Comparison of ENCODE assay signal across 8 cellular contexts in the genomic region with DNA sequence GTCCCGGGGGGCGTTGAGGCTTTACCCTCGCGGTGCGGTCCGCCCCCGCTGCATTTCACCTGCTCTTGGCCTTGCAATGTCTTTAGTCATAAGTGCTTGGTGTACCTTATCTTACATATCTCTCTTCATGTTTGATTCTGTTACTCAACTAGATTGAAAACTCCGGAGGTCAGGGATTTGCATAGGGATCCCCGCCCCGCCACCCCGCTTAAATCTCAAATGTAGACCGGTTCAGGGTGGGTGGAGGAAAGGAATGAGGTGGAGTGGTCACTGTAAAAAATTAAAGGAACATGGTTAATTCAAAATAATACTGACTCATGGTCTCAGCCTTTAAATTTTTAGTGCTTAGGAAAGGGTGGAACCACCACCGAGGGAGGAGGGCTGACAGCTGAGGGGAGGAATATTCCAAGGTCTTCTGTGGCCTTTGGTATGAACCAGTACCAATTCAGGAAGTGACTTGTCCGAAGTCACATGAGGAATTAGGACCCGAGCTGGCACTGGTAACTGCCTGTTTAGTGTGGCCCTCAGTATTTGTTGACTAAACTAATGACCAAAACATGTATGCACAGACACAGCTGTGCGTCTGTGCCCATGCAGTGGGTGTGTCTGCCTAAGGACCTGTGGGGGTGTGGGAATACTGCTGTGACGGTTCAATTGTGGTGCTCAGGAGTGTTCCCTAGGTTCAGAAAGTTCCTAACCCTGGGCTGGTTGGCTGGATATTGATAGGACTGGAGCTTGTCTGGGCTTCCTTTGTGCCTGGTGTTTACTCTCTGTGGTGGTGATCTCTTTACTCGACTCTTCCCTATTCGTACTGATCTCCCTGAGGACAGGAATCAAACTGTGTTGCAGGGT. TPM values are rescaled to one million over a fixed set of nuclear protein-coding genes. Genes with fewer than 3 reads are reported as not detected.
DNase-seq lines count a peak whose midpoint lies in the region; ATAC-seq and TF ChIP-seq lines count a peak whose summit lies in the region.

No MANE protein-coding gene starts in this region.

- H3K4ac ChIP-seq in mesendoderm (ENCODE audit: low read depth, low read length) = no peak overlapping the region

- peak overlapping the region; percentile 70 for H3K4me2 ChIP-seq in mesendoderm (ENCODE audit: low read length)

- 6 to 7% methylated on average over 19 of the region's 19 CpGs for WGBS in ectodermal cell, 2 experiments
- no CpG with 5 or more reads among the region's 19 CpGs for whole genome bisulfite sequencing in mesendoderm (ENCODE audit: extremely low coverage, insufficient coverage, low lambda C conversion rate)

- peak overlapping the region; percentile 93 for H3K56ac ChIP-seq in mesendoderm (ENCODE audit: low read length)

- H4K8ac ChIP-seq in mesendoderm (ENCODE audit: low read depth, low read length) = no peak overlapping the region

- peak overlapping the region; percentile 91 for H3K27ac Mint-ChIP-seq in stimulated activated memory B cell treated with anti-CD40 and anti-IgM and Interleukin-4, amounts not matched to agents 10 μg/mL and 1 μg/mL and 100 μg/mL, for 72 hours

- peak; percentile 32 for ATAC-seq in GM21576 (IDR thresholded peaks at IDR 0.05; ENCODE audit: unreplicated experiment)
- peak; percentile 43 for ATAC-seq in stimulated activated memory B cell treated with anti-CD40 and anti-IgM and Interleukin-4, amounts not matched to agents 10 μg/mL and 1 μg/mL and 100 μg/mL, for 72 hours

- H3K36me3 ChIP-seq in ectodermal cell (ENCODE audit: control insufficient read depth, insufficient read depth, low read length) (no peaks in the 10 kb centered on the region), mesendoderm (ENCODE audit: control insufficient read depth, insufficient read depth, low read length) (no peaks in the 10 kb centered on the region)

- DNase-seq in GM10248 (ENCODE audit: extremely low spot score) (peak; percentile 57), UCSD-AML1 (lab: John Stamatoyannopoulos, UW; ENCODE audit: unreplicated experiment) (peak; percentile 48), mesendoderm (peak; percentile 67), SHP77 treated with DMSO at 0.1 percent for 48 hours (lab: John Stamatoyannopoulos, UW) (no peak)

- no peak overlapping the region for H2BK5ac ChIP-seq in mesendoderm (ENCODE audit: low read length)

- peaks cover 5% of the 10 kb centered on the region for H3K4me1 ChIP-seq in ectodermal cell (ENCODE audit: control insufficient read depth, insufficient read depth, low read length)
- H3K4me1 ChIP-seq in mesendoderm (ENCODE audit: control insufficient read depth, low read depth, low read length) = peaks cover 8% of the 10 kb centered on the region

- POLR2A ChIA-PET in GM10248 (lab: Yijun Ruan, JAX) = interaction anchor here (1.2 kb wide), 1 partner anchor 13 kb away, joined by 5 read pairs; a partner anchor contains a TSS

- H2BK15ac ChIP-seq in mesendoderm (replicated peaks; ENCODE audit: low read depth) = no peak overlapping the region

- peak overlapping the region; percentile 94 for H3K4me3 Mint-ChIP-seq in stimulated activated memory B cell treated with anti-CD40 and anti-IgM and Interleukin-4, amounts not matched to agents 10 μg/mL and 1 μg/mL and 100 μg/mL, for 72 hours

- no peaks in the 10 kb centered on the region for H3K9me3 ChIP-seq in ectodermal cell (ENCODE audit: control insufficient read depth, low read length)

- peak overlapping the region; percentile 29 for H3K23ac ChIP-seq in mesendoderm (ENCODE audit: low read length)

- no peaks in the 10 kb centered on the region for H3K9me3 Mint-ChIP-seq in stimulated activated memory B cell treated with anti-CD40 and anti-IgM and Interleukin-4, amounts not matched to agents 10 μg/mL and 1 μg/mL and 100 μg/mL, for 72 hours

- peaks cover 48% of the 10 kb centered on the region for H3K4me1 Mint-ChIP-seq in stimulated activated memory B cell treated with anti-CD40 and anti-IgM and Interleukin-4, amounts not matched to agents 10 μg/mL and 1 μg/mL and 100 μg/mL, for 72 hours

- H3K4me3 ChIP-seq in ectodermal cell (ENCODE audit: insufficient read depth, low read depth, low read length) (peak overlapping the region; percentile 91), mesendoderm (ENCODE audit: low read length) (peak overlapping the region; percentile 84)

- H3K27me3 Mint-ChIP-seq in stimulated activated memory B cell treated with anti-CD40 and anti-IgM and Interleukin-4, amounts not matched to agents 10 μg/mL and 1 μg/mL and 100 μg/mL, for 72 hours = no peaks in the 10 kb centered on the region

- no peak for TF ChIP-seq RAD21 in Ishikawa (IDR thresholded peaks at IDR 0.05; ENCODE audit: low read depth)

- peaks cover 52% of the 10 kb centered on the region for H3K79me2 ChIP-seq in mesendoderm (ENCODE audit: control insufficient read depth, insufficient read depth, low read length)

- H3K27me3 ChIP-seq in ectodermal cell (ENCODE audit: control insufficient read depth, insufficient read depth, low read length, poor library complexity, severe bottlenecking) (no peaks in the 10 kb centered on the region), mesendoderm (ENCODE audit: insufficient read depth, low read length, poor library complexity) (no peaks in the 10 kb centered on the region)

- no peak overlapping the region for H3K18ac ChIP-seq in mesendoderm (ENCODE audit: low read length)

- CTCF ChIA-PET in GM10248 (lab: Yijun Ruan, JAX) = interaction anchor here (0.8 to 3.1 kb wide), 5 partner anchors 9 to 309 kb away, joined by 3 to 12 read pairs (median 3); no protein-coding TSS in a partner anchor

- H2AK5ac ChIP-seq in mesendoderm (ENCODE audit: low read length) = no peak overlapping the region

- H3K27ac ChIP-seq in ectodermal cell (ENCODE audit: insufficient read depth, low read depth, low read length, poor library complexity, severe bottlenecking) (no peak overlapping the region), mesendoderm (ENCODE audit: low read depth, low read length) (peak overlapping the region; percentile 45)

- H3K36me3 Mint-ChIP-seq in stimulated activated memory B cell treated with anti-CD40 and anti-IgM and Interleukin-4, amounts not matched to agents 10 μg/mL and 1 μg/mL and 100 μg/mL, for 72 hours = peaks cover 13% of the 10 kb centered on the region

- TF ChIP-seq CTCF in GM10248 (IDR thresholded peaks at IDR 0.05; ENCODE audit: control extremely low read depth, extremely low read depth, low read depth, missing control alignments) = no peak

- no peak for TF ChIP-seq EP300 in Ishikawa (IDR thresholded peaks at IDR 0.05; ENCODE audit: borderline replicate concordance)

- H4K5ac ChIP-seq in mesendoderm (ENCODE audit: low read length) = no peak overlapping the region

- peaks cover 16% of the 10 kb centered on the region for H3K79me1 ChIP-seq in mesendoderm (ENCODE audit: low read length)

- no peak overlapping the region for H2BK120ac ChIP-seq in mesendoderm (ENCODE audit: low read depth, low read length)

- peak overlapping the region; percentile 87 for H3K9ac ChIP-seq in mesendoderm (ENCODE audit: low read length)

TF ChIP-seq in Ishikawa, 13 proteins besides CTCF, POLR2A, EP300 and RAD21:
- TF ChIP-seq NFIC (IDR thresholded peaks at IDR 0.05) (no peak), TAF1 (IDR thresholded peaks at IDR 0.05; ENCODE audit: low read depth) (no peak), ZBTB7A (IDR thresholded peaks at IDR 0.05; ENCODE audit: low read depth) (no peak), TEAD4 (IDR thresholded peaks at IDR 0.05) (no peak), EGR1 (IDR thresholded peaks at IDR 0.05) (peak; percentile 20; the same call in 1 of the 2 replicates)
- TF ChIP-seq, protein P1, sequence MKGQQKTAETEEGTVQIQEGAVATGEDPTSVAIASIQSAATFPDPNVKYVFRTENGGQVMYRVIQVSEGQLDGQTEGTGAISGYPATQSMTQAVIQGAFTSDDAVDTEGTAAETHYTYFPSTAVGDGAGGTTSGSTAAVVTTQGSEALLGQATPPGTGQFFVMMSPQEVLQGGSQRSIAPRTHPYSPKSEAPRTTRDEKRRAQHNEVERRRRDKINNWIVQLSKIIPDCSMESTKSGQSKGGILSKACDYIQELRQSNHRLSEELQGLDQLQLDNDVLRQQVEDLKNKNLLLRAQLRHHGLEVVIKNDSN (IDR thresholded peaks at IDR 0.05) = peak; percentile 89
- TF ChIP-seq, protein P2, sequence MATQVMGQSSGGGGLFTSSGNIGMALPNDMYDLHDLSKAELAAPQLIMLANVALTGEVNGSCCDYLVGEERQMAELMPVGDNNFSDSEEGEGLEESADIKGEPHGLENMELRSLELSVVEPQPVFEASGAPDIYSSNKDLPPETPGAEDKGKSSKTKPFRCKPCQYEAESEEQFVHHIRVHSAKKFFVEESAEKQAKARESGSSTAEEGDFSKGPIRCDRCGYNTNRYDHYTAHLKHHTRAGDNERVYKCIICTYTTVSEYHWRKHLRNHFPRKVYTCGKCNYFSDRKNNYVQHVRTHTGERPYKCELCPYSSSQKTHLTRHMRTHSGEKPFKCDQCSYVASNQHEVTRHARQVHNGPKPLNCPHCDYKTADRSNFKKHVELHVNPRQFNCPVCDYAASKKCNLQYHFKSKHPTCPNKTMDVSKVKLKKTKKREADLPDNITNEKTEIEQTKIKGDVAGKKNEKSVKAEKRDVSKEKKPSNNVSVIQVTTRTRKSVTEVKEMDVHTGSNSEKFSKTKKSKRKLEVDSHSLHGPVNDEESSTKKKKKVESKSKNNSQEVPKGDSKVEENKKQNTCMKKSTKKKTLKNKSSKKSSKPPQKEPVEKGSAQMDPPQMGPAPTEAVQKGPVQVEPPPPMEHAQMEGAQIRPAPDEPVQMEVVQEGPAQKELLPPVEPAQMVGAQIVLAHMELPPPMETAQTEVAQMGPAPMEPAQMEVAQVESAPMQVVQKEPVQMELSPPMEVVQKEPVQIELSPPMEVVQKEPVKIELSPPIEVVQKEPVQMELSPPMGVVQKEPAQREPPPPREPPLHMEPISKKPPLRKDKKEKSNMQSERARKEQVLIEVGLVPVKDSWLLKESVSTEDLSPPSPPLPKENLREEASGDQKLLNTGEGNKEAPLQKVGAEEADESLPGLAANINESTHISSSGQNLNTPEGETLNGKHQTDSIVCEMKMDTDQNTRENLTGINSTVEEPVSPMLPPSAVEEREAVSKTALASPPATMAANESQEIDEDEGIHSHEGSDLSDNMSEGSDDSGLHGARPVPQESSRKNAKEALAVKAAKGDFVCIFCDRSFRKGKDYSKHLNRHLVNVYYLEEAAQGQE (IDR thresholded peaks at IDR 0.05; ENCODE audit: low read depth) = no peak
- TF ChIP-seq, protein P3, sequence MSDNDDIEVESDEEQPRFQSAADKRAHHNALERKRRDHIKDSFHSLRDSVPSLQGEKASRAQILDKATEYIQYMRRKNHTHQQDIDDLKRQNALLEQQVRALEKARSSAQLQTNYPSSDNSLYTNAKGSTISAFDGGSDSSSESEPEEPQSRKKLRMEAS (IDR thresholded peaks at IDR 0.05) = no peak

RNA-seq across cellular contexts. Expression of a gene that starts 1.0 kb away (rescaled TPM):
- polyA plus RNA-seq in ectodermal cell (2013, experiment 1 of 4) = 47.8 TPM
- 50.4 TPM for polyA plus RNA-seq in ectodermal cell (2013, experiment 2 of 4)
- 39.9 TPM for polyA plus RNA-seq in ectodermal cell (2013, experiment 3 of 4)
- polyA plus RNA-seq in ectodermal cell (2013, experiment 4 of 4) = 44.8 TPM
- polyA plus RNA-seq in mesendoderm (2013, experiment 1 of 2) = 38.6 TPM
- 39.3 TPM for polyA plus RNA-seq in mesendoderm (2013, experiment 2 of 2)

RNA-seq across cellular contexts. Expression of a gene that starts 12.9 kb away (rescaled TPM):
- 72.2 TPM for polyA plus RNA-seq in ectodermal cell (2013, experiment 1 of 4)
- 69.3 TPM for polyA plus RNA-seq in ectodermal cell (2013, experiment 2 of 4)
- 66.3 TPM for polyA plus RNA-seq in ectodermal cell (2013, experiment 3 of 4)
- 76.0 TPM for polyA plus RNA-seq in ectodermal cell (2013, experiment 4 of 4)
- polyA plus RNA-seq in mesendoderm (2013, experiment 1 of 2) = 74.4 TPM
- polyA plus RNA-seq in mesendoderm (2013, experiment 2 of 2) = 74.1 TPM
